Comparison of ENCODE assay signal across 1 cellular context in the genomic region with DNA sequence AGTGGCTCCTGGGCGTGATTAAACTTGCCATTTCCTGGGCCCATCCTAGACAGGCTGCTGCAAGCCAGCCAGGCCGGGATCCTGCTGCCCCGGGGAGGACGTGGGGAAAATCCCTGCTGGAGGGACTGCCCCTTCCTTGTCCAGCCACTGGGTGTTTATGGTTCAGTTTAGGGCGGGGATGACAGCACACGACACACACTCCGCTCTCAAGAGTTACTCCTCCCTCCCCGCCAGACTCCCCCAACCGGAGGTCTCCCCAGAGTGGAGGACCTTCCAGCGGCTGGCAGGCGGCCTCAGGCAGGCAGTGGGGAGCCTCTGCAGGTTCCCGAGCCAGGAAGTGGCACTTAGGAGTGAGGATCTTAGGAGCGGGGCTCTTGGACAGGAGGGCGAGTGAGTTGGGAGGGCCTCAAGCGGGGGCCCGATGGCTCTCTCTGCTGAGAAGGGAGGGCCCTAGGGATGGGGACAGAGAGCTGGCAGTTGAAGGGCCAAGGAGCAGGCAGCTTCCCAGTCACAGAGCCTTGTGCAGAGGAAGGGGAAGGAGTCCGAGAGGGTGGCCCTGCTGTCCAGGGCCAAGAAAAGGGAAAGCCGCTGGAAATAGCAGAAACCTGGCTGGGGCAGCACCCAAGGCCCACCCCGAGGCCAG.
TF ChIP-seq lines count a peak whose summit lies in the region.

No MANE protein-coding gene starts in this region.

TF ChIP-seq in HepG2, 621 proteins besides CTCF, POLR2A, EP300 and RAD21:
- TF ChIP-seq RBM22 (optimal IDR thresholded peaks at IDR 0.05; ENCODE audit: low read length) (peak; percentile 69), ZNF737 (CRISPR knock-in tag; IDR thresholded peaks at IDR 0.05; ENCODE audit: borderline replicate concordance) (no peak), ZNF281 (CRISPR knock-in tag; IDR thresholded peaks at IDR 0.05; ENCODE audit: borderline replicate concordance) (no peak), DDIT3 (CRISPR knock-in tag; IDR thresholded peaks at IDR 0.05) (no peak), ARID2 (CRISPR knock-in tag; IDR thresholded peaks at IDR 0.05; ENCODE audit: borderline replicate concordance) (no peak)
